9 cellular contexts compared by ENCODE assay signal in the genomic region with DNA sequence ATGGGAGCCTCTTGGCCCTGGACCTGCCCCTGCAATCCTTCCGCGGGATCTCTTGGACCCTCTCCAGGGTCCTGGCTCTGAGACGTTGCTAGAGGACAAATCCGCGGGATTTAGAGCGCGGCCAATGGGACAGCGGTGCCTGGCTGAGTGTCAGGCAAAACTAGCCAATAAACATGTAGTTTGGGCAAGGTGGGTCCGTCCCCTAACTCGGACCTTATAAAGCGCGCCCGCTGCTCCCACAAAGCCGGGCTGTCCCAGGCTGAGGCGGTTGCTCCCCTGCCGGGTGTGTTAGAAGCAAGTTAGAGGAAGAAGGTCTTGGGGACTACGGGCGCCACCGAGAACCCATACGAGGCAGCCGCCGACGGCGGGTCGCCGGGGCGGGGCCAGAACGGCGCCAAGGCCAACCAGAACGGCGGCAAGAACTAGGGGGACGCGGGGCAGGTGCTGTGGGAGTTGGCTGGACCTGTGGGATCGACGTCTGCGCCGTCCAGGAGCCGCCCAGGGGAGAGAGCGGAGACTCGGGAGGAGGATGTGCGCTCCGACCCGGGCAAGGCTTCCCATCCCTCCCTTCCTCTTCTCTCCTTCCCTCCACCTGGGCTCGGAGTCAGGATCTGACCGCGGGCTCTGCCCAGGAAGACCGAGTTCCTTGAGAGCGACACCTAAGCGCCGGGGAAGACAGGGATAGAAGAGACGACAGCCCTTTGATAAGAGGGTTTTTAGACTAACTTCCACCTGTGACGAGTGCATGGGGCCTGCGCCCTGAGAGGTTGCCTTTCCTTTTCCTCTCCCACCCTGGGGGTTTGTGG. TPM values are rescaled to one million over a fixed set of nuclear protein-coding genes. Genes with fewer than 3 reads are reported as not detected.
DNase-seq lines count a peak whose midpoint lies in the region; ATAC-seq and FAIRE-seq lines count a peak whose summit lies in the region.
"Had no signal": no experiment of that assay in that cellular context is flagged by ENCODE, and none has a peak within 500 bp of the region (broad histone marks: within the 10 kb centered on the region; RNA-seq: fewer than 3 reads in every experiment).

No MANE protein-coding gene starts in this region.

- H3K4me1 ChIP-seq in BLaER1 treated with 17β-estradiol and CSF1 and Interleukin-3, amounts not matched to agents 10 nM and 100 nM, result peaks cover 48 to 72% (median 57%) of the 10 kb centered on the region in 10 experiments

- ATAC-seq in HG03378 (IDR thresholded peaks at IDR 0.05; ENCODE audit: unreplicated experiment), result peak; percentile 87
- peak; percentile 99 for ATAC-seq in activated CD4-positive, alpha-beta T cell treated with anti-CD3 and anti-CD28 coated beads for 36 hours

- H3K4me2 ChIP-seq in BLaER1 treated with 17β-estradiol and CSF1 and Interleukin-3, amounts not matched to agents 10 nM and 100 nM, result peak overlapping the region; percentile 83 to 99 (median 95)

- peaks cover 0 to 27% (median 0%) of the 10 kb centered on the region in 11 experiments; a peak in 4 of 22 replicates for H3K36me3 ChIP-seq in BLaER1 treated with 17β-estradiol and CSF1 and Interleukin-3, amounts not matched to agents 10 nM and 100 nM

- peaks cover 0 to 4% (median 0%) of the 10 kb centered on the region in 11 experiments; a peak in 1 of 22 replicates for H3K27me3 ChIP-seq in BLaER1 treated with 17β-estradiol and CSF1 and Interleukin-3, amounts not matched to agents 10 nM and 100 nM

- POLR2A ChIA-PET in activated CD4-positive, alpha-beta T cell treated with anti-CD3 and anti-CD28 coated beads for 36 hours (lab: Charles Lee), result no interaction called here

- H3K27ac ChIP-seq in BLaER1 treated with 17β-estradiol and CSF1 and Interleukin-3, amounts not matched to agents 10 nM and 100 nM, result peak overlapping the region; percentile 39 to 83 (median 76); a peak in 21 of 22 replicates

- H3K27ac Mint-ChIP-seq in activated CD4-positive, alpha-beta T cell treated with anti-CD3 and anti-CD28 coated beads for 36 hours, result no peak overlapping the region
- H3K27ac Mint-ChIP-seq: activated naive CD4-positive, alpha-beta T cell treated with anti-CD3 and anti-CD28 coated beads, Interleukin-2, amount 50 U/mL, for 24 hours had no signal

- H3K4me1 Mint-ChIP-seq in activated CD4-positive, alpha-beta T cell treated with anti-CD3 and anti-CD28 coated beads for 36 hours, result peaks cover 11% of the 10 kb centered on the region
- H3K4me1 Mint-ChIP-seq: activated naive CD4-positive, alpha-beta T cell treated with anti-CD3 and anti-CD28 coated beads, Interleukin-2, amount 50 U/mL, for 24 hours had no signal

- peak; percentile 79 for DNase-seq in GM19239 (ENCODE audit: insufficient read length, low spot score)
- DNase-seq in NCI-H345 treated with DMSO at 0.1 percent for 48 hours (lab: John Stamatoyannopoulos, UW; ENCODE audit: unreplicated experiment), result peak; percentile 96
- peak; percentile 86 for DNase-seq in activated CD4-positive, alpha-beta T cell treated with anti-CD3 and anti-CD28 coated beads for 36 hours
- peak; percentile 98 for DNase-seq in dermis blood vessel endothelial cell
- DNase-seq in left kidney (ENCODE audit: low read depth, low spot score), result peak; percentile 98
- DNase-seq in stimulated activated CD4-positive, alpha-beta T cell treated with anti-CD3 and anti-CD28 coated beads, Interleukin-1b, Interleukin-23, amount 100 ng/mL, for 4 hours (ENCODE audit: low read depth in 2 of 2), result peak; percentile 14 to 45

- peak; percentile 21 for FAIRE-seq in GM19239 (lab: Jason Lieb, UNC)

- no peaks in the 10 kb centered on the region for H3K9me3 Mint-ChIP-seq in activated CD4-positive, alpha-beta T cell treated with anti-CD3 and anti-CD28 coated beads for 36 hours (ENCODE audit: low read depth)
- H3K9me3 Mint-ChIP-seq: activated naive CD4-positive, alpha-beta T cell treated with anti-CD3 and anti-CD28 coated beads, Interleukin-2, amount 50 U/mL, for 24 hours had no signal

- intact Hi-C loops in activated CD4-positive, alpha-beta T cell treated with anti-CD3 and anti-CD28 coated beads for 36 hours (cut with DNase I, micrococcal nuclease), result loop anchor here (1.0 to 10.0 kb wide), 6 partner anchors 88 to 501 kb away; a partner anchor contains a TSS

- H3K4me3 Mint-ChIP-seq in activated CD4-positive, alpha-beta T cell treated with anti-CD3 and anti-CD28 coated beads for 36 hours, result no peak overlapping the region
- H3K4me3 Mint-ChIP-seq: activated naive CD4-positive, alpha-beta T cell treated with anti-CD3 and anti-CD28 coated beads, Interleukin-2, amount 50 U/mL, for 24 hours had no signal

- H3K36me3 Mint-ChIP-seq in activated CD4-positive, alpha-beta T cell treated with anti-CD3 and anti-CD28 coated beads for 36 hours (ENCODE audit: low read depth), result peaks cover 1% of the 10 kb centered on the region
- H3K36me3 Mint-ChIP-seq: activated naive CD4-positive, alpha-beta T cell treated with anti-CD3 and anti-CD28 coated beads, Interleukin-2, amount 50 U/mL, for 24 hours had no signal

- H3K9me3 ChIP-seq in BLaER1 treated with 17β-estradiol and CSF1 and Interleukin-3, amounts not matched to agents 10 nM and 100 nM (replicated peaks in 1 of 11), result no peaks in the 10 kb centered on the region

- CTCF ChIA-PET in activated CD4-positive, alpha-beta T cell treated with anti-CD3 and anti-CD28 coated beads for 36 hours (lab: Charles Lee), result interaction anchor here (0.6 to 1.4 kb wide), 10 partner anchors 10 to 387 kb away, joined by 3 to 7 read pairs (median 3); no protein-coding TSS in a partner anchor

- H3K9ac ChIP-seq in BLaER1 treated with 17β-estradiol and CSF1 and Interleukin-3, amounts not matched to agents 10 nM and 100 nM, result peak overlapping the region; percentile 77 to 92 (median 85)

- peaks cover 0 to 13% (median 0%) of the 10 kb centered on the region in 11 experiments; a peak in 7 of 22 replicates for H4K20me1 ChIP-seq in BLaER1 treated with 17β-estradiol and CSF1 and Interleukin-3, amounts not matched to agents 10 nM and 100 nM

- H3K4me3 ChIP-seq in BLaER1 treated with 17β-estradiol and CSF1 and Interleukin-3, amounts not matched to agents 10 nM and 100 nM, result peak overlapping the region; percentile 67 to 92 (median 78)

- no peaks in the 10 kb centered on the region for H3K27me3 Mint-ChIP-seq in activated CD4-positive, alpha-beta T cell treated with anti-CD3 and anti-CD28 coated beads for 36 hours
- H3K27me3 Mint-ChIP-seq: activated naive CD4-positive, alpha-beta T cell treated with anti-CD3 and anti-CD28 coated beads, Interleukin-2, amount 50 U/mL, for 24 hours had no signal

RNA-seq across cellular contexts. Expression of a gene that starts 6.5 kb away (rescaled TPM):
- total RNA-seq in activated CD4-positive, alpha-beta T cell treated with anti-CD3 and anti-CD28 coated beads for 36 hours, result 10 to 100 TPM; 10.4 to 18.8 TPM
- 20.4 and 22.9 TPM in 2 replicates for total RNA-seq in dermis blood vessel endothelial cell

Comparison
In these comparisons a context has a peak if more than half of its experiments do, and no peak if none do; other contexts are left out.
1. Peak in every context shown above with its lines: DNase-seq, ATAC-seq, H3K4me3 ChIP-seq and H3K27ac ChIP-seq.
2. DNase-seq: peak in every context shown above with its lines; median percentile 98 in dermis blood vessel endothelial cell; 98 in left kidney; 96 in NCI-H345 treated with DMSO at 0.1 percent for 48 hours; 86 in activated CD4-positive, alpha-beta T cell treated with anti-CD3 and anti-CD28 coated beads for 36 hours; 79 in GM19239; 30 in stimulated activated CD4-positive, alpha-beta T cell treated with anti-CD3 and anti-CD28 coated beads, Interleukin-1b, Interleukin-23, amount 100 ng/mL, for 4 hours.